Comparison of ENCODE assay signal across 13 cellular contexts in the genomic region with DNA sequence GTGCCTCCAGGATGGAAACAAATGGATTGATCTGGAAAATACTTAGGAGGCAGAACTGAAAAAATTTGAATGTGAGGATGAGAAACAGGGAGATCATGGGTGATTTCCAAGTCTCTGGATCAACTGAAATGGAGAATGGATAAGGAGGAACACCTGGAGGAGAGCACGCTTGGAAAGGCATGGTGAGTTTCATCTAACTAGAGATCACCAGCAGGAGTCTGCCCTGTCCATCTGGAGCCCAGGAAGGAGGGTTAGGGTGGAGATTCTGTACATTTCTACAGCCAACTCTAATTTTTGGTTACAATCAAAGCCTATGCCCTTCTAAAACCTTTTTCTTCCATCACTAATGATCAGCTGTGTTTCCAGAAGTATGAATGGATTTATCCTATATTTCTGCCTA.
A peak's percentile ranks its signal among the peaks of the same experiment; 100 is the strongest.
DNase-seq lines count a peak whose midpoint lies in the region; TF ChIP-seq lines count a peak whose summit lies in the region.
"Had no signal": no experiment of that assay in that cellular context is flagged by ENCODE, and none has a peak within 500 bp of the region (broad histone marks: within the 10 kb centered on the region; RNA-seq: fewer than 3 reads in every experiment).

No MANE protein-coding gene starts in this region.

- POLR2A ChIA-PET in activated CD4-positive, alpha-beta memory T cell treated with anti-CD3 and anti-CD28 coated beads for 36 hours (lab: Charles Lee) = no interaction called here
- POLR2A ChIA-PET in activated CD4-positive, alpha-beta memory T cell treated with anti-CD3 and anti-CD28 coated beads, Interleukin-2, amount 10 ng/mL, durations not matched to agents 7 days and 5 days (lab: Charles Lee) = no interaction called here

- no peak overlapping the region for H3K4me3 Mint-ChIP-seq in activated CD4-positive, alpha-beta memory T cell treated with anti-CD3 and anti-CD28 coated beads for 36 hours
- H3K4me3 Mint-ChIP-seq in activated CD4-positive, alpha-beta memory T cell treated with anti-CD3 and anti-CD28 coated beads, Interleukin-2, amount 10 ng/mL, durations not matched to agents 7 days and 5 days = no peak overlapping the region

- intact Hi-C loops in activated CD4-positive, alpha-beta memory T cell treated with anti-CD3 and anti-CD28 coated beads for 36 hours (cut with micrococcal nuclease) = loop anchor here (10.0 kb wide), 1 partner anchor 1209 kb away; a partner anchor contains a TSS

- H3K9me3 Mint-ChIP-seq in activated CD4-positive, alpha-beta memory T cell treated with anti-CD3 and anti-CD28 coated beads for 36 hours = peaks cover 16% of the 10 kb centered on the region
- peaks cover 18% of the 10 kb centered on the region for H3K9me3 Mint-ChIP-seq in activated CD4-positive, alpha-beta memory T cell treated with anti-CD3 and anti-CD28 coated beads, Interleukin-2, amount 10 ng/mL, durations not matched to agents 7 days and 5 days

- CTCF ChIA-PET in activated CD4-positive, alpha-beta memory T cell treated with anti-CD3 and anti-CD28 coated beads for 36 hours (lab: Charles Lee) = no interaction called here
- CTCF ChIA-PET in activated CD4-positive, alpha-beta memory T cell treated with anti-CD3 and anti-CD28 coated beads, Interleukin-2, amount 10 ng/mL, durations not matched to agents 7 days and 5 days (lab: Charles Lee) = no interaction called here

- peaks cover 21% of the 10 kb centered on the region for H3K36me3 Mint-ChIP-seq in activated CD4-positive, alpha-beta memory T cell treated with anti-CD3 and anti-CD28 coated beads for 36 hours
- H3K36me3 Mint-ChIP-seq in activated CD4-positive, alpha-beta memory T cell treated with anti-CD3 and anti-CD28 coated beads, Interleukin-2, amount 10 ng/mL, durations not matched to agents 7 days and 5 days (ENCODE audit: low read depth) = peaks cover 38% of the 10 kb centered on the region

- peak overlapping the region; percentile 91 for H3K27ac Mint-ChIP-seq in activated CD4-positive, alpha-beta memory T cell treated with anti-CD3 and anti-CD28 coated beads for 36 hours
- no peak overlapping the region for H3K27ac Mint-ChIP-seq in activated CD4-positive, alpha-beta memory T cell treated with anti-CD3 and anti-CD28 coated beads, Interleukin-2, amount 10 ng/mL, durations not matched to agents 7 days and 5 days

- H3K4me1 ChIP-seq in endocrine pancreas (ENCODE audit: control insufficient read depth, insufficient read depth, low read length) = no peaks in the 10 kb centered on the region
- H3K4me1 ChIP-seq: BLaER1, SJSA1 had no signal

- no peak overlapping the region for H3K27ac ChIP-seq in coronary artery
- H3K27ac ChIP-seq: 22Rv1, BLaER1, SJSA1 had no signal

- no peaks in the 10 kb centered on the region for H3K27me3 Mint-ChIP-seq in activated CD4-positive, alpha-beta memory T cell treated with anti-CD3 and anti-CD28 coated beads for 36 hours
- H3K27me3 Mint-ChIP-seq in activated CD4-positive, alpha-beta memory T cell treated with anti-CD3 and anti-CD28 coated beads, Interleukin-2, amount 10 ng/mL, durations not matched to agents 7 days and 5 days = no peaks in the 10 kb centered on the region

- H3K27me3 ChIP-seq in endocrine pancreas (ENCODE audit: control insufficient read depth, insufficient read depth, low read length) = no peaks in the 10 kb centered on the region
- H3K27me3 ChIP-seq: BLaER1, SJSA1 had no signal

- TF ChIP-seq CTCF in coronary artery (IDR thresholded peaks at IDR 0.05) = no peak

- DNase-seq in DMS53 (lab: John Stamatoyannopoulos, UW) (peak; percentile 7), DMS53 treated with DMSO at 0.1 percent for 48 hours (lab: John Stamatoyannopoulos, UW; ENCODE audit: unreplicated experiment) (no peak), NCI-H69 (lab: John Stamatoyannopoulos, UW) (peak; percentile 74), coronary artery (ENCODE audit: low spot score) (no peak)
- DNase-seq in activated CD4-positive, alpha-beta memory T cell treated with anti-CD3 and anti-CD28 coated beads for 36 hours = no peak
- DNase-seq in activated CD4-positive, alpha-beta memory T cell treated with anti-CD3 and anti-CD28 coated beads, Interleukin-2, amount 10 ng/mL, durations not matched to agents 7 days and 5 days = no peak
- DNase-seq in activated effector memory CD4-positive, alpha-beta T cell treated with Interleukin-2 at 50 U/mL for 16 hours = no peak
- DNase-seq: KG1, NCI-H446 treated with DMSO at 0.1 percent for 48 hours had no signal

- no peaks in the 10 kb centered on the region for H3K9me3 ChIP-seq in endocrine pancreas (ENCODE audit: control insufficient read depth, low read length)
- H3K9me3 ChIP-seq: SJSA1 had no signal

- peaks cover 61% of the 10 kb centered on the region for H3K4me1 Mint-ChIP-seq in activated CD4-positive, alpha-beta memory T cell treated with anti-CD3 and anti-CD28 coated beads for 36 hours (ENCODE audit: low read depth)
- peaks cover 39% of the 10 kb centered on the region for H3K4me1 Mint-ChIP-seq in activated CD4-positive, alpha-beta memory T cell treated with anti-CD3 and anti-CD28 coated beads, Interleukin-2, amount 10 ng/mL, durations not matched to agents 7 days and 5 days

- peak overlapping the region; percentile 95 for H3K4me3 ChIP-seq in endocrine pancreas (ENCODE audit: control insufficient read depth, insufficient read depth, low read length)
- H3K4me3 ChIP-seq in coronary artery = no peak overlapping the region
- H3K4me3 ChIP-seq: BLaER1, SJSA1 had no signal

- H3K9ac ChIP-seq in endocrine pancreas (ENCODE audit: control insufficient read depth, insufficient read depth, low read length) = no peak overlapping the region
- H3K9ac ChIP-seq: BLaER1 had no signal

- no peaks in the 10 kb centered on the region for H3K36me3 ChIP-seq in endocrine pancreas (ENCODE audit: control insufficient read depth, insufficient read depth, low read length)
- H3K36me3 ChIP-seq: BLaER1, SJSA1 had no signal

Comparison
In these comparisons a context has a peak if more than half of its experiments do, and no peak if none do; other contexts are left out.
1. DNase-seq: peak in DMS53 (single experiment) and NCI-H69 (single experiment); none in DMS53 treated with DMSO at 0.1 percent for 48 hours (single experiment), activated CD4-positive, alpha-beta memory T cell treated with anti-CD3 and anti-CD28 coated beads for 36 hours (single experiment), activated CD4-positive, alpha-beta memory T cell treated with anti-CD3 and anti-CD28 coated beads, Interleukin-2, amount 10 ng/mL, durations not matched to agents 7 days and 5 days (single experiment), coronary artery (single experiment) and activated effector memory CD4-positive, alpha-beta T cell treated with Interleukin-2 at 50 U/mL for 16 hours (single experiment).